ENCODE assay signal across 14 cellular contexts in genomic region chr1:156697481-156697880, GRCh38. TPM values are rescaled to one million over a fixed set of nuclear protein-coding genes. Genes with fewer than 3 reads are reported as not detected.
DNase-seq lines count a peak whose midpoint lies in the region; FAIRE-seq and TF ChIP-seq lines count a peak whose summit lies in the region.
"Had no signal": no experiment of that assay in that cellular context is flagged by ENCODE, and none has a peak within 500 bp of the region (broad histone marks: within the 10 kb centered on the region; RNA-seq: fewer than 3 reads in every experiment).

No MANE protein-coding gene starts in this region.

- H3K9me3 ChIP-seq in BE2C, result no peaks in the 10 kb centered on the region
- H3K9me3 ChIP-seq: heart right ventricle had no signal

- FAIRE-seq in G401.6 (lab: Jason Lieb, UNC), result peak; percentile 8
- FAIRE-seq: kidney had no signal

- no peak overlapping the region for H3K4me3 ChIP-seq in BE2C (ENCODE audit: low read depth, low read length)
- H3K4me3 ChIP-seq: heart right ventricle had no signal

- DNase-seq in BE2C (peak; percentile 60), cerebellar cortex (ENCODE audit: low spot score) (peak; percentile 61), NCI-H2029 (lab: John Stamatoyannopoulos, UW) (no peak)
- no peak for DNase-seq in stimulated activated CD4-positive, alpha-beta T cell treated with anti-CD3 and anti-CD28 coated beads, Interleukin-2, amount 100 ng/mL, for 48 hours
- no peak for DNase-seq in activated CD4-positive, alpha-beta T cell treated with anti-CD3 and anti-CD28 coated beads, Interleukin-2, amount 50 U/mL, for 48 hours
- DNase-seq: activated CD8-positive, alpha-beta memory T cell treated with anti-CD3 and anti-CD28 coated beads, Interleukin-2, amount 10 ng/mL, durations not matched to agents 7 days and 5 days; GOT3; heart right ventricle; kidney; MM.1S; NCI-H2171 treated with DMSO at 0.1 percent for 48 hours; stimulated activated CD4-positive, alpha-beta T cell treated with anti-CD3 and anti-CD28 coated beads, Interleukin-12 subunit alpha, Interleukin-12 subunit beta, amount 100 ng/mL, for 4 hours; T-cell had no signal

- no peaks in the 10 kb centered on the region for H3K36me3 ChIP-seq in BE2C

- TF ChIP-seq CTCF in BE2C (IDR thresholded peaks at IDR 0.05; ENCODE audit: low read depth, low read length), result no peak

- H3K27me3 ChIP-seq in BE2C, result no peaks in the 10 kb centered on the region

- H3K4me1 ChIP-seq in BE2C, result peaks cover 33% of the 10 kb centered on the region

RNA-seq across cellular contexts. Expression of gene CRABP2, which starts 7.9 kb away (rescaled TPM):
- 39.0 TPM for polyA plus RNA-seq in BE2C (2012; ENCODE audit: insufficient read depth, insufficient read length, low read depth)

RNA-seq across cellular contexts. Expression of gene NES, which starts 20.3 kb away (rescaled TPM):
- polyA plus RNA-seq in BE2C (2012; ENCODE audit: insufficient read depth, insufficient read length, low read depth), result 22.3 TPM

RNA-seq across cellular contexts. Expression of gene METTL25B, which starts 30.8 kb away (rescaled TPM):
- polyA plus RNA-seq in BE2C (2012; ENCODE audit: insufficient read depth, insufficient read length, low read depth), result 47.1 TPM

RNA-seq across cellular contexts. Expression of gene ISG20L2, which starts 31.1 kb away (rescaled TPM):
- polyA plus RNA-seq in BE2C (2012; ENCODE audit: insufficient read depth, insufficient read length, low read depth), result 100 TPM

RNA-seq across cellular contexts. Expression of gene MRPL24, which starts 43.4 kb away (rescaled TPM):
- 264 TPM for polyA plus RNA-seq in BE2C (2012; ENCODE audit: insufficient read depth, insufficient read length, low read depth)

Comparison
In these comparisons a context has a peak if more than half of its experiments do, and no peak if none do; other contexts are left out.
1. DNase-seq: peak in BE2C (single experiment) and cerebellar cortex (single experiment); none in stimulated activated CD4-positive, alpha-beta T cell treated with anti-CD3 and anti-CD28 coated beads, Interleukin-2, amount 100 ng/mL, for 48 hours (0 of 2), NCI-H2029 (single experiment) and activated CD4-positive, alpha-beta T cell treated with anti-CD3 and anti-CD28 coated beads, Interleukin-2, amount 50 U/mL, for 48 hours (0 of 2).